Comparison of ENCODE assay signal across 1 cellular context in the genomic region with DNA sequence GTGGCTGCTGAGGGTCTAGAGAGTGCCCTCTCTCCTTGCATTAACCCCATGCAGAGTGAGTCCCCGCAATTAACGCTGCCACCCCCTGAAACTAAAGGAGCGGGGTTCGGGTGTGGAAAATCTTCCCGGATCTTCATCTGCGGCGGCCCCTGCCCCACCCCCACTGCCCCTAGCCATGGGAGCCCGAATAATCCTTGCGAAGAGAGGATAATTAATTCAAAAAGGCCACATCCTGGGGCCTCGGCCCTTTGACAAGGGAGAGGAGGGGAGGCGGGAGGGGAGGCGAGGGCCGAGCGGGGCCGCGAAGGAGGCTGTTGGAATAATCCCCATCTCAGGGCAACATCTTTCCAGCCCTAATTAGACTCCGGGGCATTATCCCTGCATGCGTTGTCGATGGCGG.
TF ChIP-seq lines count a peak whose summit lies in the region.

No MANE protein-coding gene starts in this region.

TF ChIP-seq in H1, 55 proteins besides CTCF, POLR2A, EP300 and RAD21 (continued from another document):
- TF ChIP-seq RBBP5 (IDR thresholded peaks at IDR 0.05; ENCODE audit: borderline replicate concordance, low read depth, low read length), result no peak
- TF ChIP-seq SUZ12 (IDR thresholded peaks at IDR 0.05; ENCODE audit: low read length), result no peak
- no peak for TF ChIP-seq GABPA (IDR thresholded peaks at IDR 0.05; ENCODE audit: borderline replicate concordance, insufficient read depth, low read length)
